10 cellular contexts compared by ENCODE assay signal in genomic region chr7:6367701-6368211, GRCh38. TPM values are rescaled to one million over a fixed set of nuclear protein-coding genes. Genes with fewer than 3 reads are reported as not detected.
A peak's percentile ranks its signal among the peaks of the same experiment; 100 is the strongest.
DNase-seq lines count a peak whose midpoint lies in the region; ATAC-seq and TF ChIP-seq lines count a peak whose summit lies in the region.
"Had no signal": no experiment of that assay in that cellular context is flagged by ENCODE, and none has a peak within 500 bp of the region (broad histone marks: within the 10 kb centered on the region; RNA-seq: fewer than 3 reads in every experiment).

No MANE protein-coding gene starts in this region.

- H3K36me3 ChIP-seq in CD8-positive, alpha-beta T cell (ENCODE audit: insufficient read depth, low read length): no peaks in the 10 kb centered on the region

- H3K27ac Mint-ChIP-seq in CD8-positive, alpha-beta T cell: no peak overlapping the region
- H3K27ac Mint-ChIP-seq: activated naive CD4-positive, alpha-beta T cell treated with anti-CD3 and anti-CD28 coated beads, Interleukin-2, amount 10 ng/mL, durations not matched to agents 7 days and 5 days had no signal

- intact Hi-C loops in CD8-positive, alpha-beta T cell (cut with DNase I, micrococcal nuclease): no loop called here

- CTCF ChIA-PET in CD8-positive, alpha-beta T cell (lab: Charles Lee): no interaction called here

- H3K4me1 ChIP-seq in CD8-positive, alpha-beta T cell (ENCODE audit: insufficient read depth, low read length): no peaks in the 10 kb centered on the region

- H3K27me3 Mint-ChIP-seq in CD8-positive, alpha-beta T cell (ENCODE audit: low read depth): no peaks in the 10 kb centered on the region

- no peaks in the 10 kb centered on the region for H3K4me1 Mint-ChIP-seq in CD8-positive, alpha-beta T cell (ENCODE audit: low read depth)

- POLR2A ChIA-PET in CD8-positive, alpha-beta T cell (lab: Charles Lee): no interaction called here

- H3K4me3 Mint-ChIP-seq in CD8-positive, alpha-beta T cell: no peak overlapping the region
- H3K4me3 Mint-ChIP-seq: activated naive CD4-positive, alpha-beta T cell treated with anti-CD3 and anti-CD28 coated beads, Interleukin-2, amount 10 ng/mL, durations not matched to agents 7 days and 5 days had no signal

- TF ChIP-seq CTCF in NB4 (IDR thresholded peaks at IDR 0.05; ENCODE audit: low read depth, low read length) (no peak), choroid plexus epithelial cell (conservative IDR thresholded peaks at IDR 0.05; ENCODE audit: low read depth, low read length) (no peak)
- no peak for TF ChIP-seq CTCF in CD8-positive, alpha-beta T cell (IDR thresholded peaks at IDR 0.05)

- H3K27me3 ChIP-seq in CD8-positive, alpha-beta T cell (ENCODE audit: insufficient read depth, low read length): no peaks in the 10 kb centered on the region

- H3K36me3 Mint-ChIP-seq in CD8-positive, alpha-beta T cell: no peaks in the 10 kb centered on the region
- H3K36me3 Mint-ChIP-seq: activated naive CD4-positive, alpha-beta T cell treated with anti-CD3 and anti-CD28 coated beads, Interleukin-2, amount 10 ng/mL, durations not matched to agents 7 days and 5 days had no signal

- H3K4me3 ChIP-seq in NB4 (ENCODE audit: low read depth, low read length) (no peak overlapping the region), choroid plexus epithelial cell (ENCODE audit: low read depth, low read length) (no peak overlapping the region)
- H3K4me3 ChIP-seq in CD8-positive, alpha-beta T cell (ENCODE audit: low read depth, low read length): no peak overlapping the region

- DNase-seq in EH (ENCODE audit: low read depth) (peak; percentile 61), NB4 (ENCODE audit: low read depth) (peak; percentile 80), choroid plexus epithelial cell (ENCODE audit: low read depth) (peak; percentile 71), myocyte (ENCODE audit: low read depth) (peak; percentile 53), NCI-H2029 treated with DMSO at 0.1 percent for 48 hours (lab: John Stamatoyannopoulos, UW) (no peak)
- no peak for DNase-seq in CD8-positive, alpha-beta T cell
- DNase-seq: activated naive CD4-positive, alpha-beta T cell treated with anti-CD3 and anti-CD28 coated beads, Interleukin-2, amount 10 ng/mL, durations not matched to agents 7 days and 5 days; NCI-H774 had no signal

- H3K9me3 Mint-ChIP-seq in CD8-positive, alpha-beta T cell: no peaks in the 10 kb centered on the region
- H3K9me3 Mint-ChIP-seq: activated naive CD4-positive, alpha-beta T cell treated with anti-CD3 and anti-CD28 coated beads, Interleukin-2, amount 10 ng/mL, durations not matched to agents 7 days and 5 days had no signal

- H3K9me3 ChIP-seq in CD8-positive, alpha-beta T cell (ENCODE audit: low read length): no peaks in the 10 kb centered on the region

- no peak for TF ChIP-seq POLR2A in NB4 (IDR thresholded peaks at IDR 0.05; ENCODE audit: extremely low read depth, insufficient read length)

- no peak overlapping the region for H3K27ac ChIP-seq in CD8-positive, alpha-beta T cell (ENCODE audit: low read depth, low read length)

- ATAC-seq in CD8-positive, alpha-beta T cell: no peak
- ATAC-seq in HG03108 (IDR thresholded peaks at IDR 0.05; ENCODE audit: unreplicated experiment) (no peak), GM19035 (IDR thresholded peaks at IDR 0.05; ENCODE audit: unreplicated experiment) (no peak)

RNA-seq across cellular contexts. Expression of gene RAC1, which starts 6.6 kb away (rescaled TPM):
- total RNA-seq in myocyte: 91.0 and 105 TPM in 2 replicates
- polyA plus RNA-seq in myocyte (2012): 330 TPM
- total RNA-seq in CD8-positive, alpha-beta T cell: 10 to 100 TPM; 70.3 to 74.8 TPM

RNA-seq across cellular contexts. Expression of gene FAM220A, which starts 19.0 kb away (rescaled TPM):
- total RNA-seq in myocyte: 25.2 and 42.1 TPM in 2 replicates
- polyA plus RNA-seq in myocyte (2012): 22.0 TPM
- total RNA-seq in CD8-positive, alpha-beta T cell: 1 to 10 TPM; 7.1 to 7.7 TPM

Comparison
In these comparisons a context has a peak if more than half of its experiments do, and no peak if none do; other contexts are left out.
1. DNase-seq: peak in EH (single experiment), NB4 (single experiment), choroid plexus epithelial cell (single experiment) and myocyte (single experiment); none in CD8-positive, alpha-beta T cell (0 of 7) and NCI-H2029 treated with DMSO at 0.1 percent for 48 hours (single experiment).